ENCODE assay signal across 31 cellular contexts in the genomic region with DNA sequence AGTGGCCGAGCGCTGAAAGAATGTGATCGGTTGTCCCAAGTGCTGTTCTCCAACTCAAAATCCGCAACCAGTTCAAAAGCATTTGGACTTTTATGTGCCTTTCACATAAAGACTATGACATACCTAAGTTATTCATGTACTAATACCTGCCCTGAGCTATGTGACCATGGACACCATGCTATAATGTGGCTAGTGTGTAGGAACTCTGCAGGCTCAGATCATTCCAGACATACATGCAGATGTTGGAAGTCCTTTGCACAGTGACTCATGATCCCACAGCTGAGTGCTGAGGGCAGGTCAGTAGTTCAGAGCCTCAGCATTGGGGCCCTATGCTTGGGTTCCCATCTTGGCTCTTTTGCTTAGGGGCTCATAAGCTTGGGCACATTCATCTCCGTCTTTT.
"Had no signal": no experiment of that assay in that cellular context is flagged by ENCODE, and none has a peak within 500 bp of the region (broad histone marks: within the 10 kb centered on the region; RNA-seq: fewer than 3 reads in every experiment).

No MANE protein-coding gene starts in this region.

- H3K4me2 ChIP-seq: neural progenitor cell, smooth muscle cell had no signal

- H3K9me3 ChIP-seq: ovary, psoas muscle, spleen, suprapubic skin, testis, tibial artery, transverse colon, upper lobe of right lung, uterus had no signal

- H3K9ac ChIP-seq: neural progenitor cell, parathyroid adenoma had no signal

- H3K27ac ChIP-seq: neural progenitor cell, ovary, parathyroid adenoma, psoas muscle, skin epidermis, spleen, suprapubic skin, testis, tibial artery, transverse colon, upper lobe of right lung, uterus had no signal

- H3K27me3 ChIP-seq: ovary, testis, upper lobe of right lung, uterus had no signal

- ATAC-seq: naive thymus-derived CD4-positive, alpha-beta T cell; natural killer cell; psoas muscle; right cardiac atrium; sciatic nerve; stimulated activated memory B cell treated with anti-CD40 and anti-IgM and Interleukin-4, amounts not matched to agents 10 μg/mL and 1 μg/mL and 100 μg/mL, for 72 hours; stimulated activated naive CD8-positive, alpha-beta T cell treated with anti-CD3 and anti-CD28 coated beads, Interleukin-15, amount 100 ng/mL, for 72 hours; stimulated activated naive CD8-positive, alpha-beta T cell treated with anti-CD3 and anti-CD28 coated beads, Interleukin-15, Interleukin-2, amounts not matched to agents 100 U/mL and 50 U/mL, for 24 hours; upper lobe of right lung had no signal

- DNase-seq: naive thymus-derived CD4-positive, alpha-beta T cell; natural killer cell; occipital lobe; ovary; posterior cingulate gyrus; psoas muscle; right cardiac atrium; spleen; stimulated activated CD4-positive, alpha-beta T cell treated with anti-CD3 and anti-CD28 coated beads, Interleukin-12 subunit alpha, Interleukin-12 subunit beta, amount 100 ng/mL, for 4 hours; stimulated activated CD4-positive, alpha-beta T cell treated with anti-CD3 and anti-CD28 coated beads, Interleukin-1b, Interleukin-23, amount 100 ng/mL, for 48 hours; stimulated activated CD4-positive, alpha-beta T cell treated with anti-CD3 and anti-CD28 coated beads, Interleukin-4, amount 100 ng/mL, for 1 hour; stimulated activated CD4-positive, alpha-beta T cell treated with anti-CD3 and anti-CD28 coated beads, Interleukin-4, amount 100 ng/mL, for 4 hours; stimulated activated CD8-positive, alpha-beta memory T cell treated with anti-CD3 and anti-CD28 coated beads, Interleukin-4, amount 100 ng/mL, for 48 hours; stimulated activated naive CD4-positive, alpha-beta T cell; stimulated activated naive CD8-positive, alpha-beta T cell treated with anti-CD3 and anti-CD28 coated beads, Interleukin-15, amount 100 ng/mL, for 72 hours; stimulated activated naive CD8-positive, alpha-beta T cell treated with anti-CD3 and anti-CD28 coated beads, Interleukin-15, Interleukin-2, amounts not matched to agents 100 U/mL and 50 U/mL, for 24 hours; substantia nigra; testis; tibial artery; transverse colon; upper lobe of right lung; uterus had no signal

- H3K36me3 ChIP-seq: neural progenitor cell, ovary, spleen, suprapubic skin, tibial artery, transverse colon, upper lobe of right lung, uterus had no signal

- H3K4me1 ChIP-seq: neural progenitor cell, parathyroid adenoma, psoas muscle, spleen, suprapubic skin, testis, tibial artery, transverse colon, upper lobe of right lung, uterus had no signal

- H3K9me3 Mint-ChIP-seq: naive thymus-derived CD4-positive, alpha-beta T cell; natural killer cell; nephron; stimulated activated memory B cell treated with anti-CD40 and anti-IgM and Interleukin-4, amounts not matched to agents 10 μg/mL and 1 μg/mL and 100 μg/mL, for 72 hours; stimulated activated naive CD8-positive, alpha-beta T cell treated with anti-CD3 and anti-CD28 coated beads, Interleukin-15, amount 100 ng/mL, for 72 hours had no signal

- H2AFZ ChIP-seq: neural progenitor cell, parathyroid adenoma had no signal

- H3K4me1 Mint-ChIP-seq: nephron; stimulated activated memory B cell treated with anti-CD40 and anti-IgM and Interleukin-4, amounts not matched to agents 10 μg/mL and 1 μg/mL and 100 μg/mL, for 72 hours; stimulated activated naive CD8-positive, alpha-beta T cell treated with anti-CD3 and anti-CD28 coated beads, Interleukin-15, amount 100 ng/mL, for 72 hours had no signal

- H3K36me3 Mint-ChIP-seq: naive thymus-derived CD4-positive, alpha-beta T cell; natural killer cell; neural progenitor cell; stimulated activated memory B cell treated with anti-CD40 and anti-IgM and Interleukin-4, amounts not matched to agents 10 μg/mL and 1 μg/mL and 100 μg/mL, for 72 hours had no signal

- H3K4me3 Mint-ChIP-seq: naive thymus-derived CD4-positive, alpha-beta T cell; natural killer cell; nephron; neural progenitor cell; stimulated activated memory B cell treated with anti-CD40 and anti-IgM and Interleukin-4, amounts not matched to agents 10 μg/mL and 1 μg/mL and 100 μg/mL, for 72 hours; stimulated activated naive CD8-positive, alpha-beta T cell treated with anti-CD3 and anti-CD28 coated beads, Interleukin-15, amount 100 ng/mL, for 72 hours had no signal

- H3K27ac Mint-ChIP-seq: natural killer cell; nephron; neural progenitor cell; progenitor cell of endocrine pancreas; stimulated activated memory B cell treated with anti-CD40 and anti-IgM and Interleukin-4, amounts not matched to agents 10 μg/mL and 1 μg/mL and 100 μg/mL, for 72 hours; stimulated activated naive CD8-positive, alpha-beta T cell treated with anti-CD3 and anti-CD28 coated beads, Interleukin-15, amount 100 ng/mL, for 72 hours had no signal

- H3K4me3 ChIP-seq: neural progenitor cell, ovary, psoas muscle, skin epidermis, smooth muscle cell, spleen, suprapubic skin, testis, tibial artery, transverse colon, upper lobe of right lung, uterus had no signal

- H3K79me2 ChIP-seq: parathyroid adenoma had no signal
